1 cellular context compared by ENCODE assay signal in the genomic region with DNA sequence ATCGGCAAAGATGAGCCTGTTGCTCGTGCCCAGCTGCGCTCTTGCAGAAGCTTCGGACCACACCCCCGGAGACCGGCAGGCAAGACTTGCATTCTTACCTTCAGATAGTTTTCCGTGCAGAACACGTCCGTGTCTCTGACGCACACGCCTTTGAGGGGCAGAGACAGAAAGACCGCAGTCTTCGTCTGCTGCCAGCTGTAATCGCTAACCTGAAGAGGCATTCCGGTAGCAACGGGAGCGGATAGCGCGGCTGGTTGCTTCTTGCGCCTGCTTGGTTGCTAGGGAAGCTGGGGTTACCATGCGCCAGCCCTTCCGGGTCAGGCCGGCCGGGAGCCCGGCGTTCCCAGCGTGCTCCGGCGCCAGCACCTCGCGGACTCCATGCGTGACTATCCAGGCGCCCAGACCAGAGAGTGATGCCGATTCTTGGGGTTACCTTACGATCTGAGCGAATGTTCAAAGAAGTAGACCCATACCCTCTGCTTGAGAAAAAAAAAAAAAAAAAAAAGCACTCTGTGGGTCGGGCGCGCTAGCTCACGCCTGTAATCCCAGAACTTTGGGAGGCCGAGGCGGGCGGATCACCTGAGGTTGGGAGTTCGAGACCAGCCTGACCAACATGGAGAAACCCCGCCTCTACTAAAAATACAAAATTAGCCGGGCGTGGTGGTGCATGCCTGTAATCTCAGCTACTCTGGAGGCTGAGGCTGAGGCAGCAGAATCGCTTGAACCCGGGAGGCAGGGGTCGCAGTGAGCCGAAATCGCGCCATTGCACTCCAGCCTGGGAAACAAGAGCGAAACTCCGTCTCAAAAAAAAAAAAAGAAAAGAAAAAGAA.
TF ChIP-seq lines count a peak whose summit lies in the region.
"Not testable (repeated sequence)": the region's sequence is repeated elsewhere in the genome, so short reads cannot be mapped to it uniquely, and the experiment has no call there.

No MANE protein-coding gene starts in this region.

TF ChIP-seq in K562, 482 proteins besides CTCF, POLR2A, EP300 and RAD21 (continued from another document and continues in another):
- TF ChIP-seq GABPA (tag; conservative IDR thresholded peaks at IDR 0.05; ENCODE audit: low read depth) (peak; percentile 84), NR2C1 (IDR thresholded peaks at IDR 0.05) (peak; percentile 92), NR2C1 (tag; IDR thresholded peaks at IDR 0.05) (peak; percentile 92), CXXC5 (CRISPR knock-in tag; IDR thresholded peaks at IDR 0.05) (0 out of 2 replicates have a peak, but pooled peaks have one; percentile 32), MYC (IDR thresholded peaks at IDR 0.05; ENCODE audit: low read depth, low read length) (peak; percentile 62), L3MBTL2 (IDR thresholded peaks at IDR 0.05) (peak; percentile 46; the same call in 1 of the 2 replicates), HDAC1 (IDR thresholded peaks at IDR 0.05) (0 out of 4 replicates have a peak, but pooled peaks of 1 of the 2 experiments have one; percentile 52), RFX1 (IDR thresholded peaks at IDR 0.05) (peak; percentile 89), MGA (IDR thresholded peaks at IDR 0.05) (peak; percentile 71), SIN3A (IDR thresholded peaks at IDR 0.05; ENCODE audit: borderline replicate concordance in 2 of 2, control insufficient read depth in 1 of 2, low read depth in 2 of 2, low read length in 2 of 2) (peak; percentile 77 to 80; a peak in 2 of 4 replicates), ELF1 (tag; IDR thresholded peaks at IDR 0.05) (peak; percentile 56; the same call in 1 of the 2 replicates), NR2C2 (CRISPR knock-in tag; IDR thresholded peaks at IDR 0.05) (peak; percentile 56; the same call in 1 of the 2 replicates), NR2C2 (tag; IDR thresholded peaks at IDR 0.05) (peak; percentile 96), PHF20 (IDR thresholded peaks at IDR 0.05; ENCODE audit: partially characterized antibody) (peak; percentile 26), HNRNPLL (IDR thresholded peaks at IDR 0.05; ENCODE audit: low read depth, low read length, poor library complexity, severe bottlenecking) (peak; percentile 80), ZNF639 (CRISPR knock-in tag; conservative IDR thresholded peaks at IDR 0.05 in 1 of 2, IDR thresholded peaks at IDR 0.05 in 1 of 2) (peak in 1 of 2 experiments; percentile 36; a peak in 1 of 4 replicates), CBX1 (IDR thresholded peaks at IDR 0.05; ENCODE audit: low read depth) (0 out of 2 replicates have a peak, but pooled peaks have one; percentile 26), POLR2G (IDR thresholded peaks at IDR 0.05; ENCODE audit: low read depth, low read length) (peak; percentile 59)
- TF ChIP-seq, protein P1, sequence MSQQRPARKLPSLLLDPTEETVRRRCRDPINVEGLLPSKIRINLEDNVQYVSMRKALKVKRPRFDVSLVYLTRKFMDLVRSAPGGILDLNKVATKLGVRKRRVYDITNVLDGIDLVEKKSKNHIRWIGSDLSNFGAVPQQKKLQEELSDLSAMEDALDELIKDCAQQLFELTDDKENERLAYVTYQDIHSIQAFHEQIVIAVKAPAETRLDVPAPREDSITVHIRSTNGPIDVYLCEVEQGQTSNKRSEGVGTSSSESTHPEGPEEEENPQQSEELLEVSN (IDR thresholded peaks at IDR 0.05; ENCODE audit: borderline replicate concordance in 1 of 2, extremely low read depth in 1 of 2, insufficient read depth in 1 of 2, insufficient read length in 1 of 2, low read depth in 1 of 2, low read length in 1 of 2, poor library complexity in 1 of 2, severe bottlenecking in 1 of 2) = peak; percentile 44 to 67
- TF ChIP-seq MYC (CRISPR knock-in tag; IDR thresholded peaks at IDR 0.05; ENCODE audit: borderline replicate concordance, low read depth) = not testable (repeated sequence)
- TF ChIP-seq, protein P2, sequence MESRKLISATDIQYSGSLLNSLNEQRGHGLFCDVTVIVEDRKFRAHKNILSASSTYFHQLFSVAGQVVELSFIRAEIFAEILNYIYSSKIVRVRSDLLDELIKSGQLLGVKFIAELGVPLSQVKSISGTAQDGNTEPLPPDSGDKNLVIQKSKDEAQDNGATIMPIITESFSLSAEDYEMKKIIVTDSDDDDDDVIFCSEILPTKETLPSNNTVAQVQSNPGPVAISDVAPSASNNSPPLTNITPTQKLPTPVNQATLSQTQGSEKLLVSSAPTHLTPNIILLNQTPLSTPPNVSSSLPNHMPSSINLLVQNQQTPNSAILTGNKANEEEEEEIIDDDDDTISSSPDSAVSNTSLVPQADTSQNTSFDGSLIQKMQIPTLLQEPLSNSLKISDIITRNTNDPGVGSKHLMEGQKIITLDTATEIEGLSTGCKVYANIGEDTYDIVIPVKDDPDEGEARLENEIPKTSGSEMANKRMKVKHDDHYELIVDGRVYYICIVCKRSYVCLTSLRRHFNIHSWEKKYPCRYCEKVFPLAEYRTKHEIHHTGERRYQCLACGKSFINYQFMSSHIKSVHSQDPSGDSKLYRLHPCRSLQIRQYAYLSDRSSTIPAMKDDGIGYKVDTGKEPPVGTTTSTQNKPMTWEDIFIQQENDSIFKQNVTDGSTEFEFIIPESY (CRISPR knock-in tag; IDR thresholded peaks at IDR 0.05) = peak; percentile 20; the same call in 1 of the 2 replicates
- TF ChIP-seq, protein P3, sequence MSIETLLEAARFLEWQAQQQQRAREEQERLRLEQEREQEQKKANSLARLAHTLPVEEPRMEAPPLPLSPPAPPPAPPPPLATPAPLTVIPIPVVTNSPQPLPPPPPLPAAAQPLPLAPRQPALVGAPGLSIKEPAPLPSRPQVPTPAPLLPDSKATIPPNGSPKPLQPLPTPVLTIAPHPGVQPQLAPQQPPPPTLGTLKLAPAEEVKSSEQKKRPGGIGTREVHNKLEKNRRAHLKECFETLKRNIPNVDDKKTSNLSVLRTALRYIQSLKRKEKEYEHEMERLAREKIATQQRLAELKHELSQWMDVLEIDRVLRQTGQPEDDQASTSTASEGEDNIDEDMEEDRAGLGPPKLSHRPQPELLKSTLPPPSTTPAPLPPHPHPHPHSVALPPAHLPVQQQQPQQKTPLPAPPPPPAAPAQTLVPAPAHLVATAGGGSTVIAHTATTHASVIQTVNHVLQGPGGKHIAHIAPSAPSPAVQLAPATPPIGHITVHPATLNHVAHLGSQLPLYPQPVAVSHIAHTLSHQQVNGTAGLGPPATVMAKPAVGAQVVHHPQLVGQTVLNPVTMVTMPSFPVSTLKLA (conservative IDR thresholded peaks at IDR 0.05) = peak in 1 of 2 experiments; percentile 68; a peak in 3 of 4 replicates
- TF ChIP-seq, protein P4, sequence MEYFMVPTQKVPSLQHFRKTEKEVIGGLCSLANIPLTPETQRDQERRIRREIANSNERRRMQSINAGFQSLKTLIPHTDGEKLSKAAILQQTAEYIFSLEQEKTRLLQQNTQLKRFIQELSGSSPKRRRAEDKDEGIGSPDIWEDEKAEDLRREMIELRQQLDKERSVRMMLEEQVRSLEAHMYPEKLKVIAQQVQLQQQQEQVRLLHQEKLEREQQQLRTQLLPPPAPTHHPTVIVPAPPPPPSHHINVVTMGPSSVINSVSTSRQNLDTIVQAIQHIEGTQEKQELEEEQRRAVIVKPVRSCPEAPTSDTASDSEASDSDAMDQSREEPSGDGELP (CRISPR knock-in tag; IDR thresholded peaks at IDR 0.05; ENCODE audit: borderline replicate concordance) = peak; percentile 48; the same call in 1 of the 2 replicates
- TF ChIP-seq, protein P5, sequence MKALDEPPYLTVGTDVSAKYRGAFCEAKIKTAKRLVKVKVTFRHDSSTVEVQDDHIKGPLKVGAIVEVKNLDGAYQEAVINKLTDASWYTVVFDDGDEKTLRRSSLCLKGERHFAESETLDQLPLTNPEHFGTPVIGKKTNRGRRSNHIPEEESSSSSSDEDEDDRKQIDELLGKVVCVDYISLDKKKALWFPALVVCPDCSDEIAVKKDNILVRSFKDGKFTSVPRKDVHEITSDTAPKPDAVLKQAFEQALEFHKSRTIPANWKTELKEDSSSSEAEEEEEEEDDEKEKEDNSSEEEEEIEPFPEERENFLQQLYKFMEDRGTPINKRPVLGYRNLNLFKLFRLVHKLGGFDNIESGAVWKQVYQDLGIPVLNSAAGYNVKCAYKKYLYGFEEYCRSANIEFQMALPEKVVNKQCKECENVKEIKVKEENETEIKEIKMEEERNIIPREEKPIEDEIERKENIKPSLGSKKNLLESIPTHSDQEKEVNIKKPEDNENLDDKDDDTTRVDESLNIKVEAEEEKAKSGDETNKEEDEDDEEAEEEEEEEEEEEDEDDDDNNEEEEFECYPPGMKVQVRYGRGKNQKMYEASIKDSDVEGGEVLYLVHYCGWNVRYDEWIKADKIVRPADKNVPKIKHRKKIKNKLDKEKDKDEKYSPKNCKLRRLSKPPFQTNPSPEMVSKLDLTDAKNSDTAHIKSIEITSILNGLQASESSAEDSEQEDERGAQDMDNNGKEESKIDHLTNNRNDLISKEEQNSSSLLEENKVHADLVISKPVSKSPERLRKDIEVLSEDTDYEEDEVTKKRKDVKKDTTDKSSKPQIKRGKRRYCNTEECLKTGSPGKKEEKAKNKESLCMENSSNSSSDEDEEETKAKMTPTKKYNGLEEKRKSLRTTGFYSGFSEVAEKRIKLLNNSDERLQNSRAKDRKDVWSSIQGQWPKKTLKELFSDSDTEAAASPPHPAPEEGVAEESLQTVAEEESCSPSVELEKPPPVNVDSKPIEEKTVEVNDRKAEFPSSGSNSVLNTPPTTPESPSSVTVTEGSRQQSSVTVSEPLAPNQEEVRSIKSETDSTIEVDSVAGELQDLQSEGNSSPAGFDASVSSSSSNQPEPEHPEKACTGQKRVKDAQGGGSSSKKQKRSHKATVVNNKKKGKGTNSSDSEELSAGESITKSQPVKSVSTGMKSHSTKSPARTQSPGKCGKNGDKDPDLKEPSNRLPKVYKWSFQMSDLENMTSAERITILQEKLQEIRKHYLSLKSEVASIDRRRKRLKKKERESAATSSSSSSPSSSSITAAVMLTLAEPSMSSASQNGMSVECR (CRISPR knock-in tag; IDR thresholded peaks at IDR 0.05) = 0 out of 2 replicates have a peak, but pooled peaks have one; percentile 46
